7 cellular contexts compared by ENCODE assay signal in the genomic region with DNA sequence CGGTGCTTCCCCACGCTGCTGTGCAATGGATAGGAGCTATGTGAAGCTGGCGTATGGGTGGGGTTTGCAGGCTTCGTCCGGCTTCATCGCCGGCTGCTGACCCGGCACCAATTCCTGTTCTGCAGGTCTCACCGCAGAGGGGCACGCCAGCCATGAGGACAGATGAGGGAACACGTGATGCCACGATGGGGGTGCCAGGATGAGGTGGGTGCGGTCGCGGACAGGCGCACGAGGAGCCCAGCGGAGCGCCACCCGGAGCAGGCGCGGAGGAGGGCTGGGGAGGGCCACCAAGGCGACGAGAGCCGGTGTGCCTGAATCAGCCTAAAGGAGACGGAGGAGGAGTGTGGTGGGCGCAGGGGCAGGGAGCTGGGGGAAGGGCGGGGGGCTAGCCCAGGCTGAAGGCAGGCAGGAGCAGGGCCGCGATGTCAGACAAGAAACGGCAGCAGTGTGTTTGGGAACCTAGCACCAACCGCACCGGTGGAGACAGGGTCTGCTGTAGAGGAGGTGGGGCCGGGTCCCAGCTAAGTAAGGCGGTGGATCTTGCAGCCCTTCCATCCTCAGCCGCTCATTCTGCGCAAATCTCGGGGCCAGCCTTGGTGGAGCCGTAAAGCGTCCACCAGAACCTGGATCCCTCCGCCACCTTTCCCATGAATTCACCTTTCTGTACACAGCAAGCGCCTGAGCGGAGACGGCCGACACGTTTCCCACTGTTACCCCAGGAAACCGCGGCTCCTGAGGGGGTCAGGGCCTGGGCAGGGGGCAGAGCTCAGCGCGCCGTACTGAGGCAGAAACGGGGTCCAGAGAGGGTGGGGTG. TPM values are rescaled to one million over a fixed set of nuclear protein-coding genes. Genes with fewer than 3 reads are reported as not detected.
DNase-seq lines count a peak whose midpoint lies in the region; ATAC-seq and TF ChIP-seq lines count a peak whose summit lies in the region.

No MANE protein-coding gene starts in this region.

- DNase-seq in GDM1 (lab: John Stamatoyannopoulos, UW) (peak; percentile 4), MCF 10A (ENCODE audit: unreplicated experiment) (peak; percentile 52), iPS-NIHi11 (ENCODE audit: low spot score) (peak; percentile 81), T-helper 9 cell (no peak)

- POLR2A ChIA-PET in MCF 10A (lab: Yijun Ruan, JAX), result interaction anchor here (0.6 to 0.7 kb wide), 2 partner anchors 29 to 31 kb away, joined by 3 to 5 read pairs; no protein-coding TSS in a partner anchor

- CTCF ChIA-PET in MCF 10A (lab: Yijun Ruan, JAX), result interaction anchor here (0.5 to 2.5 kb wide), 11 partner anchors 11 to 586 kb away, joined by 3 to 21 read pairs (median 5); no protein-coding TSS in a partner anchor

- no TSS peak for BruUV-seq in MCF 10A (replicated peaks; lab: Mats Ljungman, UMichigan)

- H3K27me3 Mint-ChIP-seq in MCF 10A (ENCODE audit: insufficient read depth, unreplicated experiment), result no peaks in the 10 kb centered on the region

- no peak for TF ChIP-seq CTCF in MCF 10A (IDR thresholded peaks at IDR 0.05; ENCODE audit: unreplicated experiment)

- H3K4me3 Mint-ChIP-seq in MCF 10A (ENCODE audit: unreplicated experiment), result peak overlapping the region; percentile 71

- H3K4me3 ChIP-seq in skin epidermis, result peak overlapping the region; percentile 27 to 50 (median 32)

- peak overlapping the region in 20 of 21 experiments; percentile 14 to 83 (median 62) for H3K27ac ChIP-seq in skin epidermis

- intact Hi-C loops in MCF 10A (cut with micrococcal nuclease), result no loop called here

- ATAC-seq in HG03354 (IDR thresholded peaks at IDR 0.05; ENCODE audit: poor library complexity, severe bottlenecking, unreplicated experiment), result peak; percentile 34

- H3K36me3 Mint-ChIP-seq in MCF 10A (ENCODE audit: insufficient read depth, unreplicated experiment), result no peaks in the 10 kb centered on the region

- H3K4me1 Mint-ChIP-seq in MCF 10A (ENCODE audit: insufficient read depth, unreplicated experiment), result peaks cover 6% of the 10 kb centered on the region

- H3K9me3 Mint-ChIP-seq in MCF 10A (ENCODE audit: unreplicated experiment), result no peaks in the 10 kb centered on the region

- no peak overlapping the region for H3K27ac Mint-ChIP-seq in MCF 10A (ENCODE audit: low read depth, unreplicated experiment)

TF ChIP-seq in PFSK-1, 5 proteins besides CTCF, POLR2A, EP300 and RAD21:
- TF ChIP-seq TAF1 (IDR thresholded peaks at IDR 0.05; ENCODE audit: borderline replicate concordance, insufficient read depth, low read length) (no peak), FOXP2 (optimal IDR thresholded peaks at IDR 0.05; ENCODE audit: borderline replicate concordance, extremely low read depth, extremely low read length, insufficient read depth) (peak; percentile 38)

RNA-seq across cellular contexts. Expression of gene CD8A, which starts 17.0 kb away (rescaled TPM):
- polyA plus RNA-seq in PFSK-1 (2012; ENCODE audit: insufficient read length, low read depth), result not detected
- total RNA-seq in MCF 10A (2022), result not detected in 2 replicates

RNA-seq across cellular contexts. Expression of gene CD8B, which starts 54.0 kb away (rescaled TPM):
- not detected for polyA plus RNA-seq in PFSK-1 (2012; ENCODE audit: insufficient read length, low read depth)
- not detected in 2 replicates for total RNA-seq in MCF 10A (2022)
